In genomic region chr2:12055219-12055618, GRCh38 we compare ENCODE assay signal across 32 cellular contexts.
"Had no signal": no experiment of that assay in that cellular context is flagged by ENCODE, and none has a peak within 500 bp of the region (broad histone marks: within the 10 kb centered on the region; RNA-seq: fewer than 3 reads in every experiment).

No MANE protein-coding gene starts in this region.

- H3K27ac ChIP-seq: neutrophil, ovary, parathyroid adenoma, psoas muscle, right lobe of liver, sigmoid colon, suprapubic skin, testis, tibial artery, transverse colon, upper lobe of right lung, uterus had no signal

- H3K27ac Mint-ChIP-seq: natural killer cell treated with Interleukin-12 subunit alpha and Interleukin-12 subunit beta and Interleukin-15 and Interleukin-18, amount 100 ng/mL, for 72 hours; nephron progenitor cell; progenitor cell of endocrine pancreas; stimulated activated memory B cell treated with anti-CD40 and anti-IgM and Interleukin-4, amounts not matched to agents 10 μg/mL and 1 μg/mL and 100 μg/mL, for 72 hours; type B pancreatic cell had no signal

- H3K4me3 ChIP-seq: ovary, psoas muscle, right lobe of liver, sigmoid colon, suprapubic skin, testis, tibial artery, transverse colon, upper lobe of right lung, uterus had no signal

- H3K79me2 ChIP-seq: parathyroid adenoma had no signal

- H3K9me3 ChIP-seq: neutrophil, ovary, psoas muscle, right lobe of liver, sigmoid colon, suprapubic skin, testis, tibial artery, transverse colon, upper lobe of right lung, uterus had no signal

- H3K27me3 ChIP-seq: ovary, right lobe of liver, sigmoid colon, suprapubic skin, testis, tibial artery, transverse colon, upper lobe of right lung, uterus had no signal

- H2AFZ ChIP-seq: parathyroid adenoma had no signal

- H3K36me3 Mint-ChIP-seq: naive thymus-derived CD8-positive, alpha-beta T cell had no signal

- H3K9ac ChIP-seq: parathyroid adenoma had no signal

- H3K4me1 ChIP-seq: parathyroid adenoma, psoas muscle, right lobe of liver, sigmoid colon, suprapubic skin, testis, tibial artery, uterus had no signal

- DNase-seq: naive B cell; naive thymus-derived CD8-positive, alpha-beta T cell; nephron progenitor cell; nucleus accumbens; ovary; posterior cingulate gyrus; psoas muscle; right cardiac atrium; right lobe of liver; sigmoid colon; small intestine; stimulated activated CD4-positive, alpha-beta T cell treated with anti-CD3 and anti-CD28 coated beads, Interleukin-15, amount 100 ng/mL, for 24 hours; stimulated activated CD4-positive, alpha-beta T cell treated with anti-CD3 and anti-CD28 coated beads, Interleukin-2, amount 100 ng/mL, for 24 hours; stimulated activated CD4-positive, alpha-beta T cell treated with anti-CD3 and anti-CD28 coated beads, Interleukin-4, amount 100 ng/mL, for 1 hour; stimulated activated CD4-positive, alpha-beta T cell treated with anti-CD3 and anti-CD28 coated beads, Interleukin-4, amount 100 ng/mL, for 4 hours; stimulated activated CD8-positive, alpha-beta memory T cell treated with anti-CD3 and anti-CD28 coated beads, Interleukin-4, amount 100 ng/mL, for 48 hours; stimulated activated naive CD4-positive, alpha-beta T cell; stimulated activated naive CD8-positive, alpha-beta T cell treated with anti-CD3 and anti-CD28 coated beads, Interleukin-15, Interleukin-2, amounts not matched to agents 100 U/mL and 50 U/mL, for 24 hours; substantia nigra; testis; tibial artery; transverse colon; upper lobe of right lung; uterus had no signal

- ATAC-seq: naive thymus-derived CD8-positive, alpha-beta T cell; natural killer cell treated with Interleukin-12 subunit alpha and Interleukin-12 subunit beta and Interleukin-15 and Interleukin-18, amount 100 ng/mL, for 72 hours; psoas muscle; right cardiac atrium; right lobe of liver; stimulated activated memory B cell treated with anti-CD40 and anti-IgM and Interleukin-4, amounts not matched to agents 10 μg/mL and 1 μg/mL and 100 μg/mL, for 72 hours; stimulated activated naive CD8-positive, alpha-beta T cell treated with anti-CD3 and anti-CD28 coated beads, Interleukin-15, Interleukin-2, amounts not matched to agents 100 U/mL and 50 U/mL, for 24 hours; upper lobe of right lung had no signal

- H3K36me3 ChIP-seq: neutrophil, ovary, right lobe of liver, sigmoid colon, suprapubic skin, tibial artery, transverse colon, upper lobe of right lung, uterus had no signal

- H3K4me3 Mint-ChIP-seq: naive thymus-derived CD8-positive, alpha-beta T cell; nephron progenitor cell; neural crest cell; stimulated activated memory B cell treated with anti-CD40 and anti-IgM and Interleukin-4, amounts not matched to agents 10 μg/mL and 1 μg/mL and 100 μg/mL, for 72 hours; type B pancreatic cell had no signal

- H3K27me3 Mint-ChIP-seq: naive B cell; stimulated activated memory B cell treated with anti-CD40 and anti-IgM and Interleukin-4, amounts not matched to agents 10 μg/mL and 1 μg/mL and 100 μg/mL, for 72 hours had no signal
